Comparison of ENCODE assay signal across 1 cellular context in the genomic region with DNA sequence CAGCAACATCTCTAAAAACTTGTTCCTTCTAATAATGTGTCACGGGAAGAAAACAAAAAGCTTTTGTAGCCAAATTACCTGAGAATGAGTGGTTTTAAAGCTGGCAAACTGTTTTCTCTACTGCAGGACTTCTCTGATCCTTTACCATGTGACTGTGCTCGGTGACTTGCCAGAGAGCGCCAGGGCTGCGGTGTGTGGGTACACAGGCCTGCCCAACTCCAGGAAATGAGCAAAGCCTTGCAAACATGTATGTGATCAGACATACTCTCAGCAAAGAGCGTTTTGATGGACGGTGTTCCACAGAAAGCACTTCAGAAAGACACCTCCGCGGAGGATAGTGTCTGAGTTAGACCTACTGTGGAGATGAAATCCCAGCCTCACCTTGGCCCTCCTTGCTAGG.
TF ChIP-seq lines count a peak whose summit lies in the region.

No MANE protein-coding gene starts in this region.

TF ChIP-seq in H1, 55 proteins besides CTCF, POLR2A, EP300 and RAD21:
- TF ChIP-seq BACH1 (IDR thresholded peaks at IDR 0.05; ENCODE audit: low read length) (no peak), TCF12 (IDR thresholded peaks at IDR 0.05; ENCODE audit: low read depth, low read length) (no peak), SIN3A (conservative IDR thresholded peaks at IDR 0.05 in 1 of 2, IDR thresholded peaks at IDR 0.05 in 1 of 2; ENCODE audit: low read depth in 1 of 2, low read length in 2 of 2) (no peak), SP4 (IDR thresholded peaks at IDR 0.05; ENCODE audit: low read length) (no peak), RFX5 (IDR thresholded peaks at IDR 0.05; ENCODE audit: borderline replicate concordance, low read depth, low read length) (no peak)
- TF ChIP-seq, protein P1, sequence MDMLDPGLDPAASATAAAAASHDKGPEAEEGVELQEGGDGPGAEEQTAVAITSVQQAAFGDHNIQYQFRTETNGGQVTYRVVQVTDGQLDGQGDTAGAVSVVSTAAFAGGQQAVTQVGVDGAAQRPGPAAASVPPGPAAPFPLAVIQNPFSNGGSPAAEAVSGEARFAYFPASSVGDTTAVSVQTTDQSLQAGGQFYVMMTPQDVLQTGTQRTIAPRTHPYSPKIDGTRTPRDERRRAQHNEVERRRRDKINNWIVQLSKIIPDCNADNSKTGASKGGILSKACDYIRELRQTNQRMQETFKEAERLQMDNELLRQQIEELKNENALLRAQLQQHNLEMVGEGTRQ (IDR thresholded peaks at IDR 0.05; ENCODE audit: low read length), result no peak
